36 cellular contexts compared by ENCODE assay signal in genomic region chr2:203480623-203481022, GRCh38. TPM values are rescaled to one million over a fixed set of nuclear protein-coding genes. Genes with fewer than 3 reads are reported as not detected.
DNase-seq lines count a peak whose midpoint lies in the region; ATAC-seq, FAIRE-seq and TF ChIP-seq lines count a peak whose summit lies in the region.
"Had no signal": no experiment of that assay in that cellular context is flagged by ENCODE, and none has a peak within 500 bp of the region (broad histone marks: within the 10 kb centered on the region; RNA-seq: fewer than 3 reads in every experiment).

No MANE protein-coding gene starts in this region.

- H3K4me3 ChIP-seq in GM23248 (no peak overlapping the region), K562 (no peak overlapping the region), HepG2 (replicated peaks in 1 of 3; ENCODE audit: insufficient read depth in 1 of 3, low read depth in 2 of 3, low read length in 3 of 3) (no peak overlapping the region)
- H3K4me3 ChIP-seq: A549; BLaER1; BLaER1 treated with 17β-estradiol and CSF1 and Interleukin-3, amounts not matched to agents 10 nM and 100 nM had no signal

- no peaks in the 10 kb centered on the region for H3K9me3 ChIP-seq in GM23248 (ENCODE audit: low read depth)
- no peaks in the 10 kb centered on the region for H3K9me3 ChIP-seq in K562 (replicated peaks; ENCODE audit: control insufficient read depth, insufficient read depth, low read depth, low read length)
- no peaks in the 10 kb centered on the region for H3K9me3 ChIP-seq in HepG2 (ENCODE audit: low read length)
- H3K9me3 ChIP-seq: A549; BE2C; BLaER1; BLaER1 treated with 17β-estradiol and CSF1 and Interleukin-3, amounts not matched to agents 10 nM and 100 nM; Caco-2 had no signal

- H3K27ac Mint-ChIP-seq in activated naive CD8-positive, alpha-beta T cell treated with anti-CD3 and anti-CD28 coated beads, Interleukin-2, amount 50 U/mL, for 24 hours, result no peak overlapping the region
- H3K27ac Mint-ChIP-seq in activated naive CD8-positive, alpha-beta T cell treated with anti-CD3 and anti-CD28 coated beads for 36 hours, result no peak overlapping the region
- H3K27ac Mint-ChIP-seq in Calu3 (ENCODE audit: unreplicated experiment), result peak overlapping the region; percentile 28
- H3K27ac Mint-ChIP-seq: B cell; CD14-positive monocyte; CD4-positive, alpha-beta memory T cell; CD4-positive, alpha-beta T cell; CD4-positive, CD25-positive, alpha-beta regulatory T cell; CD8-positive, alpha-beta T cell had no signal

- no peaks in the 10 kb centered on the region for H3K4me1 ChIP-seq in GM23248 (ENCODE audit: insufficient read depth)
- H3K4me1 ChIP-seq in K562 (replicated peaks in 1 of 2; ENCODE audit: control insufficient read depth in 2 of 2, insufficient read depth in 2 of 2, low read length in 2 of 2), result no peaks in the 10 kb centered on the region
- H3K4me1 ChIP-seq in HepG2 (ENCODE audit: insufficient read depth, low read length), result no peaks in the 10 kb centered on the region
- H3K4me1 ChIP-seq: A549, BE2C, Caco-2 had no signal

- H3K9ac ChIP-seq in GM23248, result no peak overlapping the region
- H3K9ac ChIP-seq in K562 (ENCODE audit: insufficient read depth in 1 of 2, low read depth in 2 of 2, low read length in 2 of 2), result no peak overlapping the region
- H3K9ac ChIP-seq in HepG2 (ENCODE audit: insufficient read depth, low read depth, low read length), result no peak overlapping the region
- H3K9ac ChIP-seq: BLaER1; BLaER1 treated with 17β-estradiol and CSF1 and Interleukin-3, amounts not matched to agents 10 nM and 100 nM had no signal

- H3K79me2 ChIP-seq in GM23248 (ENCODE audit: insufficient read depth) (peaks cover 100% of the 10 kb centered on the region), K562 (ENCODE audit: control insufficient read depth, insufficient read depth, low read length) (no peaks in the 10 kb centered on the region), HepG2 (ENCODE audit: insufficient read depth, low read length) (no peaks in the 10 kb centered on the region)

- intact Hi-C loops in Calu3 (cut with micrococcal nuclease; ENCODE audit: unreplicated experiment), result loop anchor here (5.0 kb wide), 1 partner anchor 97 kb away; no protein-coding TSS in a partner anchor
- intact Hi-C loops in K562 (cut with micrococcal nuclease), result loop anchor here (5.0 kb wide), 1 partner anchor 427 kb away; no protein-coding TSS in a partner anchor
- intact Hi-C loops in HepG2 (cut with micrococcal nuclease; ENCODE audit: unreplicated experiment), result no loop called here

- H3K4me3 Mint-ChIP-seq in activated naive CD8-positive, alpha-beta T cell treated with anti-CD3 and anti-CD28 coated beads, Interleukin-2, amount 50 U/mL, for 24 hours, result no peak overlapping the region
- H3K4me3 Mint-ChIP-seq in activated naive CD8-positive, alpha-beta T cell treated with anti-CD3 and anti-CD28 coated beads for 36 hours, result no peak overlapping the region
- no peak overlapping the region for H3K4me3 Mint-ChIP-seq in Calu3 (ENCODE audit: low read depth, unreplicated experiment)
- H3K4me3 Mint-ChIP-seq: B cell; CD14-positive monocyte; CD4-positive, alpha-beta memory T cell; CD4-positive, alpha-beta T cell; CD4-positive, CD25-positive, alpha-beta regulatory T cell; CD8-positive, alpha-beta memory T cell; CD8-positive, alpha-beta T cell had no signal

- peak; percentile 43 for ATAC-seq in activated naive CD8-positive, alpha-beta T cell treated with anti-CD3 and anti-CD28 coated beads, Interleukin-2, amount 50 U/mL, for 24 hours
- no peak for ATAC-seq in K562
- ATAC-seq in HepG2, result no peak
- ATAC-seq: A549; CD8-positive, alpha-beta T cell had no signal

- no peaks in the 10 kb centered on the region for H3K27me3 ChIP-seq in GM23248 (replicated peaks; ENCODE audit: insufficient read depth)
- no peaks in the 10 kb centered on the region for H3K27me3 ChIP-seq in K562 (ENCODE audit: control insufficient read depth in 2 of 2, insufficient read depth in 2 of 2, low read length in 2 of 2)
- H3K27me3 ChIP-seq in HepG2 (ENCODE audit: control insufficient read depth in 1 of 2, insufficient read depth in 2 of 2, low read length in 2 of 2), result no peaks in the 10 kb centered on the region
- H3K27me3 ChIP-seq: BE2C; BLaER1; BLaER1 treated with 17β-estradiol and CSF1 and Interleukin-3, amounts not matched to agents 10 nM and 100 nM had no signal

- H3K27me3 Mint-ChIP-seq in activated naive CD8-positive, alpha-beta T cell treated with anti-CD3 and anti-CD28 coated beads, Interleukin-2, amount 50 U/mL, for 24 hours, result no peaks in the 10 kb centered on the region
- H3K27me3 Mint-ChIP-seq in activated naive CD8-positive, alpha-beta T cell treated with anti-CD3 and anti-CD28 coated beads for 36 hours, result no peaks in the 10 kb centered on the region
- H3K27me3 Mint-ChIP-seq in Calu3 (ENCODE audit: unreplicated experiment), result no peaks in the 10 kb centered on the region
- H3K27me3 Mint-ChIP-seq: CD4-positive, alpha-beta memory T cell; CD4-positive, alpha-beta T cell; CD8-positive, alpha-beta memory T cell had no signal

- no peak overlapping the region for H3K4me2 ChIP-seq in GM23248 (ENCODE audit: unreplicated experiment)
- no peak overlapping the region for H3K4me2 ChIP-seq in K562 (ENCODE audit: insufficient read depth, low read length)
- H3K4me2 ChIP-seq in HepG2 (ENCODE audit: low read depth, low read length), result no peak overlapping the region
- H3K4me2 ChIP-seq: A549; BLaER1; BLaER1 treated with 17β-estradiol and CSF1 and Interleukin-3, amounts not matched to agents 10 nM and 100 nM had no signal

- H3K36me3 Mint-ChIP-seq in activated naive CD8-positive, alpha-beta T cell treated with anti-CD3 and anti-CD28 coated beads, Interleukin-2, amount 50 U/mL, for 24 hours (ENCODE audit: low read depth), result no peaks in the 10 kb centered on the region
- no peaks in the 10 kb centered on the region for H3K36me3 Mint-ChIP-seq in activated naive CD8-positive, alpha-beta T cell treated with anti-CD3 and anti-CD28 coated beads for 36 hours
- H3K36me3 Mint-ChIP-seq in Calu3 (ENCODE audit: insufficient read depth, unreplicated experiment), result peaks cover 17% of the 10 kb centered on the region
- H3K36me3 Mint-ChIP-seq: CD4-positive, alpha-beta memory T cell; CD4-positive, CD25-positive, alpha-beta regulatory T cell; CD8-positive, alpha-beta memory T cell; CD8-positive, alpha-beta T cell had no signal

- H4K20me1 ChIP-seq in GM23248 (ENCODE audit: insufficient read depth) (no peaks in the 10 kb centered on the region; the same call in 1 of the 2 replicates), K562 (replicated peaks; ENCODE audit: control insufficient read depth, insufficient read depth, low read length) (no peaks in the 10 kb centered on the region), HepG2 (ENCODE audit: insufficient read depth, low read length) (no peaks in the 10 kb centered on the region)
- H4K20me1 ChIP-seq: BLaER1 had no signal

- FAIRE-seq in K562 (lab: Jason Lieb, UNC), result no peak
- FAIRE-seq in HepG2 (lab: Jason Lieb, UNC), result no peak
- FAIRE-seq: A204.1, A549, D721Med had no signal

- H2AFZ ChIP-seq in GM23248 (no peak overlapping the region), K562 (ENCODE audit: low read depth, low read length) (no peak overlapping the region), HepG2 (ENCODE audit: low read length) (no peak overlapping the region)

- H3K9me3 Mint-ChIP-seq in activated naive CD8-positive, alpha-beta T cell treated with anti-CD3 and anti-CD28 coated beads, Interleukin-2, amount 50 U/mL, for 24 hours, result no peaks in the 10 kb centered on the region
- no peaks in the 10 kb centered on the region for H3K9me3 Mint-ChIP-seq in activated naive CD8-positive, alpha-beta T cell treated with anti-CD3 and anti-CD28 coated beads for 36 hours
- no peaks in the 10 kb centered on the region for H3K9me3 Mint-ChIP-seq in Calu3 (ENCODE audit: low read depth, unreplicated experiment)
- H3K9me3 Mint-ChIP-seq: CD14-positive monocyte; CD4-positive, alpha-beta memory T cell; CD4-positive, alpha-beta T cell; CD4-positive, CD25-positive, alpha-beta regulatory T cell; CD8-positive, alpha-beta memory T cell; CD8-positive, alpha-beta T cell had no signal

- BruUV-seq in Calu3 (replicated peaks; lab: Mats Ljungman, UMichigan) (no TSS peak), K562 (replicated peaks; lab: Mats Ljungman, UMichigan) (no TSS peak), HepG2 (replicated peaks; lab: Mats Ljungman, UMichigan) (no TSS peak)

- 91% methylated on average over 5 of the region's 5 CpGs for WGBS in GM23248 (ENCODE audit: low coverage in 1 of 2, low lambda C conversion rate in 2 of 2, missing lambda C conversion rate in 2 of 2), 2 experiments
- 5% methylated on average over 5 of the region's 5 CpGs for whole genome bisulfite sequencing in K562 (ENCODE audit: insufficient coverage, low coverage, missing lambda C conversion rate)
- 95% methylated on average over 5 of the region's 5 CpGs for WGBS in HepG2 (ENCODE audit: low lambda C conversion rate)

- H3K9me2 ChIP-seq in GM23248 (ENCODE audit: insufficient read depth), result no peaks in the 10 kb centered on the region

- H3F3A ChIP-seq in GM23248 (ENCODE audit: insufficient read depth), result peaks cover 81% of the 10 kb centered on the region

- H3K36me3 ChIP-seq in GM23248 (ENCODE audit: low read depth), result peaks cover 89% of the 10 kb centered on the region
- no peaks in the 10 kb centered on the region for H3K36me3 ChIP-seq in K562 (ENCODE audit: control insufficient read depth, insufficient read depth, low read length)
- peaks cover 2 to 4% of the 10 kb centered on the region in 2 experiments; a peak in 2 of 5 replicates for H3K36me3 ChIP-seq in HepG2 (replicated peaks in 1 of 2; ENCODE audit: control insufficient read depth in 1 of 2, insufficient read depth in 2 of 2, low read length in 2 of 2)
- H3K36me3 ChIP-seq: BE2C, BLaER1 had no signal

- H3K4me1 Mint-ChIP-seq in activated naive CD8-positive, alpha-beta T cell treated with anti-CD3 and anti-CD28 coated beads, Interleukin-2, amount 50 U/mL, for 24 hours, result peaks cover 6% of the 10 kb centered on the region
- H3K4me1 Mint-ChIP-seq in activated naive CD8-positive, alpha-beta T cell treated with anti-CD3 and anti-CD28 coated beads for 36 hours, result peaks cover 8% of the 10 kb centered on the region
- H3K4me1 Mint-ChIP-seq in Calu3 (ENCODE audit: low read depth, unreplicated experiment), result peaks cover 35% of the 10 kb centered on the region
- H3K4me1 Mint-ChIP-seq: B cell had no signal

- TF ChIP-seq RAD21 in K562 (CRISPR knock-in tag; conservative IDR thresholded peaks at IDR 0.05 in 1 of 2, IDR thresholded peaks at IDR 0.05 in 1 of 2) (no peak), HepG2 (CRISPR knock-in tag; IDR thresholded peaks at IDR 0.05) (no peak)

- CTCF ChIA-PET in Calu3 (lab: Charles Lee), result interaction anchor here (1.1 kb wide), 1 partner anchor 334 kb away, joined by 3 read pairs; no protein-coding TSS in a partner anchor
- CTCF ChIA-PET in K562 (lab: Yijun Ruan, JAX; ENCODE audit: low intra/inter-chr PET ratio), result no interaction called here
- CTCF ChIA-PET in HepG2 (lab: Yijun Ruan, JAX; ENCODE audit: low intra/inter-chr PET ratio, low total read pairs), result no interaction called here

- TF ChIP-seq EP300 in K562 (IDR thresholded peaks at IDR 0.05; ENCODE audit: low read length) (no peak), HepG2 (IDR thresholded peaks at IDR 0.05; ENCODE audit: low read depth in 2 of 2, low read length in 2 of 2) (no peak), HepG2 (CRISPR knock-in tag; IDR thresholded peaks at IDR 0.05; ENCODE audit: borderline replicate concordance) (no peak)

- H3K9me1 ChIP-seq in K562 (ENCODE audit: control insufficient read depth, insufficient read depth, low read length), result no peaks in the 10 kb centered on the region

- no peak for TF ChIP-seq CTCF in Calu3 (IDR thresholded peaks at IDR 0.05; ENCODE audit: unreplicated experiment)
- no peak for TF ChIP-seq CTCF in K562 (IDR thresholded peaks at IDR 0.05 in 2 of 3, conservative IDR thresholded peaks at IDR 0.05 in 1 of 3; ENCODE audit: insufficient read depth in 2 of 3, low read depth in 1 of 3, low read length in 3 of 3)
- no peak for TF ChIP-seq CTCF in HepG2 (CRISPR knock-in tag; IDR thresholded peaks at IDR 0.05)

- no peak for DNase-seq in activated naive CD8-positive, alpha-beta T cell treated with anti-CD3 and anti-CD28 coated beads, Interleukin-2, amount 50 U/mL, for 24 hours
- no peak for DNase-seq in activated naive CD8-positive, alpha-beta T cell treated with anti-CD3 and anti-CD28 coated beads for 36 hours
- DNase-seq in Calu3 (no peak), GM23248 (no peak), K562 (ENCODE audit: extremely low read depth in 1 of 4, low spot score in 3 of 4) (no peak), NCI-H187 (lab: John Stamatoyannopoulos, UW) (no peak), HepG2 (ENCODE audit: low spot score) (no peak), NCI-H2227 treated with DMSO at 0.1 percent for 48 hours (lab: John Stamatoyannopoulos, UW) (no peak)
- DNase-seq: 8988T; ACHN; AML-193; BE2C; C1 segment of cervical spinal cord; Caco-2; CD4-positive, alpha-beta memory T cell; CD4-positive, alpha-beta T cell; CD4-positive, CD25-positive, alpha-beta regulatory T cell; CD8-positive, alpha-beta memory T cell; CD8-positive, alpha-beta T cell; COR-L47; DMS 273 treated with DMSO at 0.1 percent for 48 hours; DMS153; DMS53; DMS79; DMS79 treated with DMSO at 0.1 percent for 48 hours; DND-41; EL had no signal

- TF ChIP-seq POLR2A in K562 (conservative IDR thresholded peaks at IDR 0.05), result no peak
- TF ChIP-seq POLR2A in HepG2 (IDR thresholded peaks at IDR 0.05; ENCODE audit: insufficient read depth in 1 of 2, low read depth in 2 of 2, low read length in 2 of 2), result no peak

- POLR2A ChIA-PET in K562 (lab: Yijun Ruan, JAX) (no interaction called here), HepG2 (lab: Yijun Ruan, JAX) (no interaction called here)

- in situ Hi-C loops in GM23248 (cut with MboI) (loop anchor here (25.0 kb wide), 1 partner anchor 332 kb away; no protein-coding TSS in a partner anchor), K562 (cut with MboI) (no loop called here), HepG2 (cut with HindIII; ENCODE audit: extremely low pct_ligation_motif_present, low pct_unique_long_range_greater_than_20kb) (loop anchor here (5.0 to 10.0 kb wide), 2 partner anchors 337 to 434 kb away; no protein-coding TSS in a partner anchor)

- H3K27ac ChIP-seq in GM23248 (0 out of 2 replicates have a peak overlapping the region, but pooled peaks have one; percentile 2), K562 (ENCODE audit: extremely low read depth, low read depth, low read length) (no peak overlapping the region), HepG2 (ENCODE audit: extremely low read length, insufficient read depth, low read length) (no peak overlapping the region)
- H3K27ac ChIP-seq: 22Rv1; A549; BLaER1; BLaER1 treated with 17β-estradiol and CSF1 and Interleukin-3, amounts not matched to agents 10 nM and 100 nM; C4-2B had no signal

RNA-seq across cellular contexts. Expression of gene RAPH1, which starts 54.5 kb away (rescaled TPM):
- 1 to 10 TPM; 1.9 to 2.3 TPM for total RNA-seq in activated naive CD8-positive, alpha-beta T cell treated with anti-CD3 and anti-CD28 coated beads for 36 hours
- total RNA-seq in Calu3 (2022) (126 and 141 TPM in 2 replicates), K562 (2014; rRNA removed) (0.41 and 1.2 TPM in 2 replicates), K562 (2014; rRNA removed; fragmentation: Illumina TruSeq; extraction: Trizol) (0.25 and 0.73 TPM in 2 replicates), K562 (2015; rRNA removed; fragmentation: Illumina TruSeq; extraction: Trizol) (0.15 and 0.18 TPM in 2 replicates), K562 (2021) (0.71 and 0.74 TPM in 2 replicates), HepG2 (2016; rRNA removed; fragmentation: Illumina TruSeq; extraction: Trizol) (6.7 and 17.9 TPM in 2 replicates)
- total RNA-seq in GM23248 (2014; rRNA removed; shearing (Covaris generic)), result 83.9 and 144 TPM in 2 replicates
- polyA plus RNA-seq in GM23248 (2016; fragmentation: Nextera tagmentation; extraction: Ambion mirVana) (36.9 and 38.8 TPM in 2 replicates), K562 (2011; rRNA removed) (0.41 and 0.64 TPM in 2 replicates), K562 (2014; fragmentation: Illumina TruSeq; extraction: Trizol) (0.26 and 0.55 TPM in 2 replicates), K562 (2014; fragmentation: Nextera tagmentation; extraction: Ambion mirVana) (under 1 TPM; 0.07 to 0.27 TPM), K562 (2014; rRNA removed) (0.13 and 1.8 TPM in 2 replicates), HepG2 (2011; rRNA removed) (5.3 TPM in 2 replicates)
- 0.65 and 1.7 TPM in 2 replicates for total RNA-seq in K562 (2011; cell fraction: chromatin; rRNA removed; ENCODE audit: low replicate concordance)
- 0.26 and 1.5 TPM in 2 replicates for total RNA-seq in K562 (2011; cell fraction: nucleolus; rRNA removed)
- total RNA-seq in K562 (2011; cell fraction: nucleoplasm; rRNA removed), result 0.53 and 0.59 TPM in 2 replicates
- polyA plus RNA-seq in K562 (2011; cell fraction: cytosol; rRNA removed), result 0.06 and 0.31 TPM in 2 replicates
- polyA plus RNA-seq in K562 (2011; cell fraction: nucleus; rRNA removed), result 0.31 TPM in 2 replicates
- 0.14 and 0.28 TPM in 2 replicates for polyA plus RNA-seq in K562 (2012)
- polyA minus RNA-seq in K562 (2011; rRNA and poly(A)+ RNA removed), result 0.75 and 1.8 TPM in 2 replicates
- 0.38 and 0.82 TPM in 2 replicates for polyA minus RNA-seq in K562 (2011; cell fraction: cytosol; rRNA and poly(A)+ RNA removed)
- polyA minus RNA-seq in K562 (2011; cell fraction: nucleus; rRNA and poly(A)+ RNA removed), result 0.13 and 0.22 TPM in 2 replicates
- total RNA-seq in HepG2 (2016; cell fraction: cytosol; rRNA removed; fragmentation: Illumina TruSeq; extraction: Trizol; ENCODE audit: low read depth), result 9.6 and 10.3 TPM in 2 replicates
- total RNA-seq in HepG2 (2016; cell fraction: insoluble cytoplasmic fraction; rRNA removed; fragmentation: Illumina TruSeq; extraction: Trizol), result 6.1 and 18.5 TPM in 2 replicates
- 11.9 and 16.6 TPM in 2 replicates for total RNA-seq in HepG2 (2016; cell fraction: membrane; rRNA removed; fragmentation: Illumina TruSeq; extraction: Trizol)
- 14.0 and 19.2 TPM in 2 replicates for total RNA-seq in HepG2 (2016; cell fraction: nucleus; rRNA removed; fragmentation: Illumina TruSeq; extraction: Trizol)
- polyA plus RNA-seq in HepG2 (2011; cell fraction: cytosol; rRNA removed), result 2.0 and 2.9 TPM in 2 replicates
- 4.2 and 5.9 TPM in 2 replicates for polyA plus RNA-seq in HepG2 (2011; cell fraction: nucleus; rRNA removed)
- polyA plus RNA-seq in HepG2 (2012), result 6.5 and 7.6 TPM in 2 replicates
- 1.4 and 2.7 TPM in 2 replicates for polyA plus RNA-seq in HepG2 (2016; cell fraction: cytosol; fragmentation: Illumina TruSeq; extraction: Trizol; ENCODE audit: low read depth)
- 6.2 and 8.1 TPM in 2 replicates for polyA plus RNA-seq in HepG2 (2016; cell fraction: insoluble cytoplasmic fraction; fragmentation: Illumina TruSeq; extraction: Trizol; ENCODE audit: low read depth)
- polyA plus RNA-seq in HepG2 (2016; cell fraction: membrane; fragmentation: Illumina TruSeq; extraction: Trizol; ENCODE audit: low read depth), result 2.3 and 2.5 TPM in 2 replicates
- 12.1 and 13.7 TPM in 2 replicates for polyA plus RNA-seq in HepG2 (2016; cell fraction: nucleus; fragmentation: Illumina TruSeq; extraction: Trizol; ENCODE audit: insufficient read depth, low read depth)
- polyA minus RNA-seq in HepG2 (2011; rRNA and poly(A)+ RNA removed; ENCODE audit: low replicate concordance), result 9.4 and 9.7 TPM in 2 replicates
- polyA minus RNA-seq in HepG2 (2011; cell fraction: cytosol; rRNA and poly(A)+ RNA removed), result 9.3 and 11.0 TPM in 2 replicates
- 13.0 and 19.0 TPM in 2 replicates for polyA minus RNA-seq in HepG2 (2011; cell fraction: nucleus; rRNA and poly(A)+ RNA removed)
- total RNA-seq: B cell had no signal
- polyA plus RNA-seq: CD8-positive, alpha-beta memory T cell had no signal
